7 cellular contexts compared by ENCODE assay signal in genomic region chr12:22626429-22626828, GRCh38. TPM values are rescaled to one million over a fixed set of nuclear protein-coding genes. Genes with fewer than 3 reads are reported as not detected.
A peak's percentile ranks its signal among the peaks of the same experiment; 100 is the strongest.
DNase-seq lines count a peak whose midpoint lies in the region; ATAC-seq, FAIRE-seq and TF ChIP-seq lines count a peak whose summit lies in the region.

No MANE protein-coding gene starts in this region.

- H3K4me2 ChIP-seq in GM12878 (ENCODE audit: control insufficient read depth, insufficient read depth) = peak overlapping the region; percentile 56; the same call in 1 of the 2 replicates

- H3K79me2 ChIP-seq in GM12878 (ENCODE audit: control insufficient read depth, insufficient read depth, low read length) = peaks cover 62% of the 10 kb centered on the region

- peak overlapping the region; percentile 82 for H3K4me3 ChIP-seq in MG63
- H3K4me3 ChIP-seq in GM12878 = peak overlapping the region; percentile 78
- peak overlapping the region; percentile 80 for H3K4me3 ChIP-seq in lower lobe of right lung
- H3K4me3 ChIP-seq in suprapubic skin = peak overlapping the region; percentile 66

- H3K4me1 ChIP-seq in GM12878 (ENCODE audit: control insufficient read depth, insufficient read depth, low read length) (no peaks in the 10 kb centered on the region), lower lobe of right lung (peaks cover 34% of the 10 kb centered on the region), suprapubic skin (peaks cover 47% of the 10 kb centered on the region)

- no peaks in the 10 kb centered on the region for H3K27me3 ChIP-seq in MG63
- no peaks in the 10 kb centered on the region for H3K27me3 ChIP-seq in GM12878 (replicated peaks in 1 of 2; ENCODE audit: control insufficient read depth in 2 of 2, insufficient read depth in 2 of 2, low read length in 1 of 2)
- H3K27me3 ChIP-seq in lower lobe of right lung (ENCODE audit: low read depth) = no peaks in the 10 kb centered on the region
- H3K27me3 ChIP-seq in suprapubic skin = no peaks in the 10 kb centered on the region

- FAIRE-seq in GM12891 (lab: Jason Lieb, UNC) (no peak), GM12878 (lab: Jason Lieb, UNC) (no peak)

- no peak for TF ChIP-seq POLR2A in GM12891 (IDR thresholded peaks at IDR 0.05; ENCODE audit: low read depth, low read length)
- TF ChIP-seq POLR2A in GM12878 (IDR thresholded peaks at IDR 0.05; ENCODE audit: low read depth, low read length) = no peak
- TF ChIP-seq POLR2A in suprapubic skin (IDR thresholded peaks at IDR 0.05) = no peak

- H3K27ac ChIP-seq in GM12878 (ENCODE audit: control insufficient read depth, insufficient read depth) (peak overlapping the region; percentile 87), lower lobe of right lung (peak overlapping the region; percentile 97), suprapubic skin (peak overlapping the region; percentile 91)

- TF ChIP-seq CTCF in GM12878 (IDR thresholded peaks at IDR 0.05 in 2 of 3, conservative IDR thresholded peaks at IDR 0.05 in 1 of 3; ENCODE audit: control insufficient read depth in 2 of 3, extremely low read depth in 1 of 3, insufficient read depth in 1 of 3, low read depth in 3 of 3, low read length in 3 of 3) = no peak
- no peak for TF ChIP-seq CTCF in lower lobe of right lung (IDR thresholded peaks at IDR 0.05)
- TF ChIP-seq CTCF in suprapubic skin (IDR thresholded peaks at IDR 0.05) = no peak

- H3K36me3 ChIP-seq in MG63 = no peaks in the 10 kb centered on the region
- no peaks in the 10 kb centered on the region for H3K36me3 ChIP-seq in GM12878 (ENCODE audit: control insufficient read depth in 2 of 2, insufficient read depth in 2 of 2, low read length in 1 of 2)
- H3K36me3 ChIP-seq in lower lobe of right lung = no peaks in the 10 kb centered on the region
- peaks cover 3% of the 10 kb centered on the region for H3K36me3 ChIP-seq in suprapubic skin

- intact Hi-C loops in GM12878 (cut with micrococcal nuclease; ENCODE audit: unreplicated experiment) = no loop called here
- intact Hi-C loops in lower lobe of right lung (cut with DNase I) = no loop called here

- no peak overlapping the region; the same call in 1 of the 2 replicates for H2AFZ ChIP-seq in GM12878 (ENCODE audit: control insufficient read depth, low read depth, low read length)

- no peaks in the 10 kb centered on the region for H3K9me3 ChIP-seq in MG63
- H3K9me3 ChIP-seq in GM12878 (replicated peaks; ENCODE audit: control insufficient read depth, insufficient read depth, low read length) = no peaks in the 10 kb centered on the region
- H3K9me3 ChIP-seq in lower lobe of right lung = no peaks in the 10 kb centered on the region
- H3K9me3 ChIP-seq in suprapubic skin = no peaks in the 10 kb centered on the region

- in situ Hi-C loops in GM12878 (cut with MboI) = loop anchor here (5.0 kb wide), 1 partner anchor 84 kb away; the partner anchor contains the start of gene C2CD5

- CTCF ChIA-PET in GM12878 (lab: Yijun Ruan, JAX) = interaction anchor here (0.9 to 4.6 kb wide), 3 partner anchors 14 to 98 kb away, joined by 4 to 41 read pairs (median 5); no protein-coding TSS in a partner anchor

- peak overlapping the region; percentile 71 for H3K9ac ChIP-seq in GM12878 (ENCODE audit: control insufficient read depth, insufficient read depth, low read length)

- RAD21 ChIA-PET in GM12878 (lab: Charles Lee; ENCODE audit: unreplicated experiment) = interaction anchor here (0.7 kb wide), 1 partner anchor 128 kb away, joined by 4 read pairs; no protein-coding TSS in a partner anchor

- TF ChIP-seq RAD21 in GM12878 (IDR thresholded peaks at IDR 0.05; ENCODE audit: insufficient read depth, low read depth, low read length) = no peak

- TF ChIP-seq EP300 in GM12878 (IDR thresholded peaks at IDR 0.05; ENCODE audit: borderline replicate concordance in 1 of 2, control insufficient read depth in 1 of 2, low read depth in 2 of 2, low read length in 2 of 2) = no peak
- TF ChIP-seq EP300 in suprapubic skin (IDR thresholded peaks at IDR 0.05) = no peak

- 2% methylated on average over 4 of the region's 4 CpGs for WGBS in GM12878 (ENCODE audit: insufficient coverage, insufficient replicate concordance, low lambda C conversion rate, missing lambda C conversion rate)
- 3% methylated on average over 4 of the region's 4 CpGs for WGBS in suprapubic skin

- no peaks in the 10 kb centered on the region for H4K20me1 ChIP-seq in GM12878 (ENCODE audit: control insufficient read depth, insufficient read depth)

- POLR2A ChIA-PET in GM12878 (lab: Charles Lee) = interaction anchor here (1.3 to 2.1 kb wide), 2 partner anchors 14 to 82 kb away, joined by 3 to 5 read pairs; partner anchors contain the start of gene C2CD5

- ATAC-seq in GM21619 (IDR thresholded peaks at IDR 0.05; ENCODE audit: unreplicated experiment) = peak; percentile 41
- peak; percentile 63 for ATAC-seq in GM12878
- peak in 1 of 2 donors; percentile 34 for ATAC-seq in lower lobe of right lung
- ATAC-seq in GM18873 (IDR thresholded peaks at IDR 0.05; ENCODE audit: low FRiP score, unreplicated experiment) = no peak

- SMC1A ChIA-PET in GM12878 (lab: Charles Lee; ENCODE audit: uncharacterized antibody, unreplicated experiment) = interaction anchor here (0.9 kb wide), 1 partner anchor 10 kb away, joined by 4 read pairs; no protein-coding TSS in a partner anchor

- no TSS peak for BruUV-seq in GM12878 (replicated peaks; lab: Mats Ljungman, UMichigan)

- DNase-seq in GM12891 (ENCODE audit: insufficient read length, low spot score) (peak; percentile 13), MG63 (peak; percentile 3), GM12878 (ENCODE audit: low read depth, low spot score) (peak; percentile 20), lower lobe of right lung (no peak), suprapubic skin (ENCODE audit: low spot score in 2 of 2) (no peak)

TF ChIP-seq in GM12891, 5 proteins besides CTCF, POLR2A, EP300 and RAD21:
- TF ChIP-seq PAX5 (IDR thresholded peaks at IDR 0.05; ENCODE audit: insufficient read depth, low read length, severe bottlenecking) (no peak), POLR2AphosphoS5 (IDR thresholded peaks at IDR 0.05; ENCODE audit: low read depth, low read length) (no peak), TAF1 (IDR thresholded peaks at IDR 0.05; ENCODE audit: low read depth, low read length) (no peak), POU2F2 (IDR thresholded peaks at IDR 0.05; ENCODE audit: low read depth, low read length) (0 out of 2 replicates have a peak, but pooled peaks have one; percentile 19), SPI1 (IDR thresholded peaks at IDR 0.05; ENCODE audit: low read depth, low read length) (peak; percentile 43; the same call in 1 of the 2 replicates)

TF ChIP-seq in GM12878, 131 proteins besides CTCF, POLR2A, EP300 and RAD21 (continues in another document):
- no peak for TF ChIP-seq EED (IDR thresholded peaks at IDR 0.05; ENCODE audit: low read depth)
- TF ChIP-seq BMI1 (IDR thresholded peaks at IDR 0.05; ENCODE audit: borderline replicate concordance) = no peak
- no peak for TF ChIP-seq SREBF1 (IDR thresholded peaks at IDR 0.05; ENCODE audit: low read length)
- TF ChIP-seq SRF (IDR thresholded peaks at IDR 0.05; ENCODE audit: low read depth in 2 of 2, low read length in 2 of 2) = no peak
- TF ChIP-seq MEF2A (IDR thresholded peaks at IDR 0.05; ENCODE audit: insufficient read depth, low read depth, low read length) = no peak
- 0 out of 2 replicates have a peak, but pooled peaks have one; percentile 8 for TF ChIP-seq MTA2 (IDR thresholded peaks at IDR 0.05; ENCODE audit: low read depth)
- TF ChIP-seq TARDBP (IDR thresholded peaks at IDR 0.05; ENCODE audit: borderline replicate concordance) = no peak
- TF ChIP-seq ZBED1 (IDR thresholded peaks at IDR 0.05; ENCODE audit: borderline replicate concordance) = no peak
- no peak for TF ChIP-seq ZNF24 (IDR thresholded peaks at IDR 0.05)
- TF ChIP-seq MEF2B (IDR thresholded peaks at IDR 0.05; ENCODE audit: partially characterized antibody, poor library complexity, severe bottlenecking) = peak; percentile 20
- no peak; the same call in 1 of the 2 replicates for TF ChIP-seq ATF7 (IDR thresholded peaks at IDR 0.05; ENCODE audit: low read depth)
- no peak for TF ChIP-seq BCL3 (IDR thresholded peaks at IDR 0.05; ENCODE audit: borderline replicate concordance, insufficient read depth, low read depth, low read length, poor library complexity, severe bottlenecking)
- TF ChIP-seq KAT2A (conservative IDR thresholded peaks at IDR 0.05; ENCODE audit: control insufficient read depth, low read depth, low read length) = no peak
- no peak for TF ChIP-seq NRF1 (conservative IDR thresholded peaks at IDR 0.05; ENCODE audit: low read depth, low read length)
- no peak for TF ChIP-seq RCOR1 (conservative IDR thresholded peaks at IDR 0.05; ENCODE audit: low read depth, low read length)

RNA-seq across cellular contexts. Expression of gene ETNK1, which starts 1.5 kb away (rescaled TPM):
- 13.4 TPM for polyA plus RNA-seq in GM12891 (2012; ENCODE audit: low read depth, missing spikeins)
- total RNA-seq in MG63 (2014; rRNA removed; shearing (Covaris generic); ENCODE audit: low replicate concordance) = 8.5 and 11.0 TPM in 2 replicates
- 273 TPM in 2 replicates for total RNA-seq in GM12878 (2013; cell fraction: nucleolus; rRNA removed)
- total RNA-seq in GM12878 (2014; rRNA removed) (32.9 and 35.7 TPM in 2 replicates), GM12878 (2014; rRNA removed; fragmentation: Illumina TruSeq; extraction: Trizol) (35.6 and 41.4 TPM in 2 replicates), GM12878 (2021) (55.6 and 69.4 TPM in 2 replicates), lower lobe of right lung (82.4 TPM), suprapubic skin (10 to 100 TPM; 22.3 to 61.4 (median 25.7) TPM)
- 9.5 TPM for polyA plus RNA-seq in GM12878 (2011; ENCODE audit: low read depth)
- polyA plus RNA-seq in GM12878 (2011; rRNA removed) (38.9 and 69.8 TPM in 2 replicates), GM12878 (2014; fragmentation: Illumina TruSeq; extraction: Trizol) (22.3 and 26.9 TPM in 2 replicates), GM12878 (2014; fragmentation: Nextera tagmentation; extraction: Ambion mirVana) (10 to 100 TPM; 12.3 to 16.3 TPM), GM12878 (2014; rRNA removed) (12.3 and 15.2 TPM in 2 replicates), GM12878 (2016; fragmentation: Nextera tagmentation; extraction: Ambion mirVana) (10 to 100 TPM; 44.8 to 47.5 TPM)
- 19.7 and 20.9 TPM in 2 replicates for polyA plus RNA-seq in GM12878 (2011; cell fraction: cytosol; rRNA removed)
- 69.7 and 82.9 TPM in 2 replicates for polyA plus RNA-seq in GM12878 (2011; cell fraction: nucleus; rRNA removed)
- 20.0 and 23.5 TPM in 2 replicates for polyA plus RNA-seq in GM12878 (2012)
- polyA minus RNA-seq in GM12878 (2011; rRNA and poly(A)+ RNA removed) = 170 and 178 TPM in 2 replicates
- 83.8 and 99.2 TPM in 2 replicates for polyA minus RNA-seq in GM12878 (2011; cell fraction: cytosol; rRNA and poly(A)+ RNA removed)
- 225 and 375 TPM in 2 replicates for polyA minus RNA-seq in GM12878 (2011; cell fraction: nucleus; rRNA and poly(A)+ RNA removed)

Comparison
In these comparisons a context has a peak if more than half of its experiments do, and no peak if none do; other contexts are left out.
1. DNase-seq: peak in GM12891 (single experiment), MG63 (single experiment) and GM12878 (single experiment); none in lower lobe of right lung (single experiment) and suprapubic skin (0 of 2).
2. Peak in every context shown above with its lines, with median percentiles within 50 percentile points of each other: H3K4me3 ChIP-seq and H3K27ac ChIP-seq.